In the genomic region with DNA sequence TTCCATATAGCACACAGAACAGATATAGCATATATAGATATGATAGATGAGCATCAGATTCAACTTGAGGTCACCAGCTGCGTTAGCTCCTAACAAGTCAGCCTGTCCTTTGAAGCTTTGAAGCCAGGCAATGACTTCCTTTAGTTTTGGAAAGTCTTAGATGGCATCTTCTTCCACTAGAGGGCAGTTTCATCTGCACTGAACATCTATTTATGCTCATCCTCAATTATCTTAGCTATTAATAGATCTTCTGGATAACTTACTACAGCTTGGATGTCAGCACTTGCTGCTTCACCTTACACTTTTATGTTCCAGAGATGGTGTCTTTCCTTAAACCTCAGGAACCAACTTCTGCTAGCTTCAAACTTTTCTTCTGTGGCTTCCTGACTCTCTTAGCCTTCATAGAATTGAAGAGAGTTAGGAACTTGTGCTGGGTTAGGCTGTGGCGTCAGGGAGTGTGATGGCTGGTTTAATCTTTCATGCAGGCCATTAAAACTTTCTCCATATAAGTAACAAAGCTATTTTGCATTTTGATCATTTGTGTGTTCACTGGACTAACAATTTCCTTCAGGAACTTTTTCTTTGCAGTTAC, we compare ENCODE assay signal across 1 cellular context.
TF ChIP-seq lines count a peak whose summit lies in the region.

No MANE protein-coding gene starts in this region.

TF ChIP-seq in GM23338, 12 proteins besides CTCF, POLR2A, EP300 and RAD21 (continued from another document):
- TF ChIP-seq ZNF462 (CRISPR knock-in tag; IDR thresholded peaks at IDR 0.05): no peak
- no peak for TF ChIP-seq EZH2 (IDR thresholded peaks at IDR 0.05; ENCODE audit: low read depth, unreplicated experiment)
- no peak for TF ChIP-seq NANOG (IDR thresholded peaks at IDR 0.05; ENCODE audit: borderline replicate concordance)
- TF ChIP-seq STAT1 (IDR thresholded peaks at IDR 0.05; ENCODE audit: unreplicated experiment): no peak
- no peak for TF ChIP-seq ETS1 (IDR thresholded peaks at IDR 0.05)
- no peak for TF ChIP-seq POLR2AphosphoS5 (IDR thresholded peaks at IDR 0.05; ENCODE audit: low read depth)
